ENCODE assay signal across 27 cellular contexts in genomic region chr1:242398351-242398750, GRCh38.
"Had no signal": no experiment of that assay in that cellular context is flagged by ENCODE, and none has a peak within 500 bp of the region (broad histone marks: within the 10 kb centered on the region; RNA-seq: fewer than 3 reads in every experiment).

No MANE protein-coding gene starts in this region.

- H3K4me1 ChIP-seq: esophagus squamous epithelium, gastroesophageal sphincter had no signal

- H3K36me3 ChIP-seq: brain microvascular endothelial cell, esophagus squamous epithelium, gastroesophageal sphincter, WERI-Rb-1 had no signal

- DNase-seq: activated B cell treated with CpG ODN at 0.5 μM for 24 hours; activated CD4-positive, alpha-beta T cell treated with anti-CD3 and anti-CD28 coated beads for 48 hours; activated CD4-positive, alpha-beta T cell treated with anti-CD3 and anti-CD28 coated beads, Interleukin-2, amount 50 U/mL, for 1 hour; activated CD4-positive, alpha-beta T cell treated with anti-CD3 and anti-CD28 coated beads, Interleukin-2, amount 50 U/mL, for 48 hours; activated CD8-positive, alpha-beta memory T cell treated with anti-CD3 and anti-CD28 coated beads for 24 hours; activated CD8-positive, alpha-beta T cell treated with anti-CD3 and anti-CD28 coated beads for 36 hours; activated effector memory CD4-positive, alpha-beta T cell treated with Interleukin-2 at 50 U/mL for 16 hours; activated gamma-delta T cell treated with Interleukin-2 at 50 U/mL for 16 hours; activated naive CD4-positive, alpha-beta T cell treated with anti-CD3 and anti-CD28 coated beads, Interleukin-2, amount 50 U/mL, for 16 hours; activated naive CD4-positive, alpha-beta T cell treated with Interleukin-2 at 50 U/mL for 16 hours; activated T-cell treated with anti-CD3 and anti-CD28 coated beads, Interleukin-2, amount 50 U/mL, for 4 hours; amniotic stem cell; anterior cingulate cortex; brain microvascular endothelial cell; cortex of kidney; dermis blood vessel endothelial cell; effector CD8-positive, alpha-beta T cell; esophagus squamous epithelium; foreskin melanocyte; T-helper 1 cell; T-helper 17 cell; T1000; WERI-Rb-1 had no signal

- ATAC-seq: activated CD4-positive, CD25-positive, alpha-beta regulatory T cell treated with anti-CD3 and anti-CD28 coated beads, Interleukin-2, amount 50 U/mL, for 24 hours; activated CD8-positive, alpha-beta T cell treated with anti-CD3 and anti-CD28 coated beads for 36 hours; activated T-cell treated with anti-CD3 and anti-CD28 coated beads, Interleukin-2, amount 50 U/mL, for 4 hours; activated T-helper 17 cell treated with anti-CD3 and anti-CD28 coated beads, Interleukin-2, amount 50 U/mL, for 72 hours; gastroesophageal sphincter; T-helper 17 cell had no signal

- H3K27me3 ChIP-seq: brain microvascular endothelial cell, esophagus squamous epithelium, gastroesophageal sphincter had no signal

- H3K4me3 ChIP-seq: esophagus squamous epithelium, gastroesophageal sphincter had no signal

- H3K9me3 ChIP-seq: esophagus squamous epithelium, gastroesophageal sphincter had no signal

- H3K27ac ChIP-seq: brain microvascular endothelial cell, epithelial cell of prostate, esophagus squamous epithelium, gastroesophageal sphincter, WERI-Rb-1 had no signal
